ENCODE assay signal across 19 cellular contexts in the genomic region with DNA sequence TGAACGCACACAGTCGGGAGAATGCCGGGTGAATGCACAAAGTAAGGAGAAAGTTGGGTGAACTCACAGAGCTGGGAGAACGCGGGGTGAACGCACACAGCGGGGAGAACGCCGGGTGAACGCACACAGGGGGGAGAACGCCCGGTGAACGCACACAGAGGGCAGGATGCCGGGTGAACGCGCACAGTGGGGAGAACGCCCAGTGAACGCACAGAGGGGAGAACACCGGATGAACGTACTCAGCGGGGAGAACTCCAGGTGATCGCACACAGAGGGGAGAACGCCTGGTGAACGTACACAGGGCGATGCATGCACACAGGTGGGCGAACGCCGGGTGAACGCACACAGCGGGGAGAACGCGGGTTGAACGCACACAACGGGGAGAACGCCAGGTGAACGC. TPM values are rescaled to one million over a fixed set of nuclear protein-coding genes. Genes with fewer than 3 reads are reported as not detected.
DNase-seq lines count a peak whose midpoint lies in the region; ATAC-seq, FAIRE-seq and TF ChIP-seq lines count a peak whose summit lies in the region.
"Had no signal": no experiment of that assay in that cellular context is flagged by ENCODE, and none has a peak within 500 bp of the region (broad histone marks: within the 10 kb centered on the region; RNA-seq: fewer than 3 reads in every experiment).

No MANE protein-coding gene starts in this region.

- H3K9me3 ChIP-seq in Caco-2 = no peaks in the 10 kb centered on the region
- H3K9me3 ChIP-seq in GM12878 (replicated peaks; ENCODE audit: control insufficient read depth, insufficient read depth, low read length) = no peaks in the 10 kb centered on the region; the same call in 1 of the 3 replicates
- H3K9me3 ChIP-seq: A549, HAP-1 had no signal

- H3K4me2 ChIP-seq in GM12878 (ENCODE audit: control insufficient read depth, insufficient read depth) = no peak overlapping the region
- H3K4me2 ChIP-seq: A549 had no signal

- H3K27me3 ChIP-seq in Caco-2 (replicated peaks; ENCODE audit: control insufficient read depth, insufficient read depth, low read length) (no peaks in the 10 kb centered on the region), GM12878 (replicated peaks in 1 of 2; ENCODE audit: control insufficient read depth in 2 of 2, insufficient read depth in 2 of 2, low read length in 1 of 2) (no peaks in the 10 kb centered on the region)

- no peak for TF ChIP-seq RAD21 in GM12878 (IDR thresholded peaks at IDR 0.05; ENCODE audit: insufficient read depth, low read depth, low read length)

- H3K4me3 Mint-ChIP-seq in Caco-2 (ENCODE audit: unreplicated experiment) (no peak overlapping the region), nephron progenitor cell (no peak overlapping the region)
- H3K4me3 Mint-ChIP-seq: CD4-positive, alpha-beta memory T cell; HFFc6 had no signal

- H3K27ac Mint-ChIP-seq in Caco-2 (ENCODE audit: unreplicated experiment) (peak overlapping the region; percentile 38), nephron progenitor cell (peak overlapping the region; percentile 85)
- H3K27ac Mint-ChIP-seq: CD4-positive, alpha-beta memory T cell; HFFc6 had no signal

- H3K27me3 Mint-ChIP-seq in Caco-2 (ENCODE audit: insufficient read depth, unreplicated experiment) = peaks cover 24% of the 10 kb centered on the region
- peaks cover 18% of the 10 kb centered on the region for H3K27me3 Mint-ChIP-seq in nephron progenitor cell (ENCODE audit: low read depth, poor library complexity)
- H3K27me3 Mint-ChIP-seq: CD4-positive, alpha-beta memory T cell had no signal

- intact Hi-C loops in Caco-2 (cut with micrococcal nuclease; ENCODE audit: unreplicated experiment) (no loop called here), GM12878 (cut with micrococcal nuclease; ENCODE audit: unreplicated experiment) (no loop called here)

- CTCF ChIA-PET in Caco-2 (lab: Charles Lee) (no interaction called here), GM12878 (lab: Yijun Ruan, JAX) (no interaction called here)

- no peak for TF ChIP-seq POLR2A in GM12878 (IDR thresholded peaks at IDR 0.05; ENCODE audit: low read depth, low read length)
- TF ChIP-seq POLR2A in GM12892 (IDR thresholded peaks at IDR 0.05; ENCODE audit: low read depth, low read length) = no peak

- TF ChIP-seq EP300 in GM12878 (IDR thresholded peaks at IDR 0.05; ENCODE audit: borderline replicate concordance in 1 of 2, control insufficient read depth in 1 of 2, low read depth in 2 of 2, low read length in 2 of 2) = no peak

- H3K4me1 Mint-ChIP-seq in Caco-2 (ENCODE audit: low read depth, unreplicated experiment) = peaks cover 8% of the 10 kb centered on the region
- peaks cover 28% of the 10 kb centered on the region for H3K4me1 Mint-ChIP-seq in nephron progenitor cell

- ATAC-seq in GM12878 = no peak
- ATAC-seq in esophagus mucosa = peak; percentile 26
- ATAC-seq: A549 had no signal

- DNase-seq in Caco-2 (no peak), GM12878 (ENCODE audit: low read depth, low spot score) (no peak), nephron progenitor cell (no peak), GM12892 (ENCODE audit: insufficient read length) (no peak), ACHN (no peak), NCI-H1694 treated with DMSO at 0.1 percent for 48 hours (lab: John Stamatoyannopoulos, UW) (no peak)
- no peak for DNase-seq in activated CD4-positive, CD25-positive, alpha-beta regulatory T cell (lab: John Stamatoyannopoulos, UW)
- DNase-seq: 8988T; C1 segment of cervical spinal cord; CD4-positive, alpha-beta memory T cell; COR-L47; DMS153; DND-41; GM23248; HFFc6 had no signal

- H3K9ac ChIP-seq in GM12878 (ENCODE audit: control insufficient read depth, insufficient read depth, low read length) = no peak overlapping the region
- H3K9ac ChIP-seq: GM23248 had no signal

- BruUV-seq in Caco-2 (replicated peaks; lab: Mats Ljungman, UMichigan) (no TSS peak), GM12878 (replicated peaks; lab: Mats Ljungman, UMichigan) (no TSS peak)

- no peaks in the 10 kb centered on the region for H3K36me3 Mint-ChIP-seq in Caco-2 (ENCODE audit: insufficient read depth, unreplicated experiment)
- H3K36me3 Mint-ChIP-seq in nephron progenitor cell (ENCODE audit: low read depth) = peaks cover 29% of the 10 kb centered on the region

- H3K27ac ChIP-seq in GM12878 (ENCODE audit: control insufficient read depth, insufficient read depth) = no peak overlapping the region
- H3K27ac ChIP-seq: A549, GM23248 had no signal

- no peaks in the 10 kb centered on the region for H3K36me3 ChIP-seq in Caco-2 (ENCODE audit: control insufficient read depth, insufficient read depth, low read length)
- no peaks in the 10 kb centered on the region; a peak in 1 of 4 replicates for H3K36me3 ChIP-seq in GM12878 (ENCODE audit: control insufficient read depth in 2 of 2, insufficient read depth in 2 of 2, low read length in 1 of 2)
- H3K36me3 ChIP-seq: HAP-1 had no signal

- H3K9me3 Mint-ChIP-seq in Caco-2 (ENCODE audit: unreplicated experiment) = peaks cover 37% of the 10 kb centered on the region
- H3K9me3 Mint-ChIP-seq in nephron progenitor cell = peaks cover 39% of the 10 kb centered on the region

- RAD21 ChIA-PET in GM12878 (lab: Charles Lee; ENCODE audit: unreplicated experiment) = no interaction called here

- POLR2A ChIA-PET in Caco-2 (lab: Charles Lee) (no interaction called here), GM12878 (lab: Charles Lee) (no interaction called here)

- H3K4me3 ChIP-seq in Caco-2 (ENCODE audit: low read depth, low read length) (no peak overlapping the region), GM12878 (no peak overlapping the region)
- H3K4me3 ChIP-seq: A549, GM23248, HAP-1 had no signal

- H3K79me2 ChIP-seq in GM12878 (ENCODE audit: control insufficient read depth, insufficient read depth, low read length) = no peaks in the 10 kb centered on the region

- 94% methylated on average over 33 of the region's 36 CpGs for WGBS in GM12878 (ENCODE audit: insufficient coverage, insufficient replicate concordance, low lambda C conversion rate, missing lambda C conversion rate)

- peaks cover 18% of the 10 kb centered on the region for H3K4me1 ChIP-seq in Caco-2
- no peaks in the 10 kb centered on the region for H3K4me1 ChIP-seq in GM12878 (ENCODE audit: control insufficient read depth, insufficient read depth, low read length)
- H3K4me1 ChIP-seq: A549, HAP-1 had no signal

- TF ChIP-seq CTCF in Caco-2 (IDR thresholded peaks at IDR 0.05; ENCODE audit: insufficient read depth in 1 of 2, low read depth in 1 of 2, low read length in 1 of 2, severe bottlenecking in 1 of 2, unreplicated experiment in 1 of 2) = no peak
- TF ChIP-seq CTCF in GM12878 (IDR thresholded peaks at IDR 0.05 in 2 of 3, conservative IDR thresholded peaks at IDR 0.05 in 1 of 3; ENCODE audit: control insufficient read depth in 2 of 3, extremely low read depth in 1 of 3, insufficient read depth in 1 of 3, low read depth in 3 of 3, low read length in 3 of 3) = no peak
- no peak for TF ChIP-seq CTCF in nephron progenitor cell (IDR thresholded peaks at IDR 0.05)

- H4K20me1 ChIP-seq in GM12878 (ENCODE audit: control insufficient read depth, insufficient read depth) = no peaks in the 10 kb centered on the region

- SMC1A ChIA-PET in GM12878 (lab: Charles Lee; ENCODE audit: uncharacterized antibody, unreplicated experiment) = no interaction called here

- no peak overlapping the region for H2AFZ ChIP-seq in GM12878 (ENCODE audit: control insufficient read depth, low read depth, low read length)
- H2AFZ ChIP-seq: GM23248 had no signal

- FAIRE-seq in GM12878 (lab: Jason Lieb, UNC) (no peak), GM12892 (lab: Jason Lieb, UNC) (no peak)
- FAIRE-seq: A549, G401.6 had no signal

- in situ Hi-C loops in GM12878 (cut with MboI) (no loop called here), ACHN (cut with HindIII; ENCODE audit: low pct_ligation_motif_present, low pct_unique_long_range_greater_than_20kb, low sequenced_read_pairs) (no loop called here)

TF ChIP-seq in GM12878, 131 proteins besides CTCF, POLR2A, EP300 and RAD21 (continues in another document):
- no peak for TF ChIP-seq KDM1A (IDR thresholded peaks at IDR 0.05; ENCODE audit: borderline replicate concordance)

RNA-seq across cellular contexts. Expression of gene RNASET2, which starts 57.4 kb away (rescaled TPM):
- total RNA-seq in Caco-2 (2022) = 45.5 and 59.1 TPM in 2 replicates
- 778 and 864 TPM in 2 replicates for total RNA-seq in GM12878 (2013; cell fraction: nucleolus; rRNA removed)
- 76.4 and 78.7 TPM in 2 replicates for total RNA-seq in GM12878 (2014; rRNA removed)
- total RNA-seq in GM12878 (2014; rRNA removed; fragmentation: Illumina TruSeq; extraction: Trizol) = 40.3 and 41.7 TPM in 2 replicates
- 62.1 and 62.9 TPM in 2 replicates for total RNA-seq in GM12878 (2021)
- polyA plus RNA-seq in GM12878 (2011; ENCODE audit: low read depth) = 161 TPM
- polyA plus RNA-seq in GM12878 (2011; rRNA removed) = 219 and 225 TPM in 2 replicates
- 185 and 191 TPM in 2 replicates for polyA plus RNA-seq in GM12878 (2011; cell fraction: cytosol; rRNA removed)
- 230 and 250 TPM in 2 replicates for polyA plus RNA-seq in GM12878 (2011; cell fraction: nucleus; rRNA removed)
- 229 and 240 TPM in 2 replicates for polyA plus RNA-seq in GM12878 (2012)
- polyA plus RNA-seq in GM12878 (2014; fragmentation: Illumina TruSeq; extraction: Trizol) = 42.6 and 48.4 TPM in 2 replicates
- 10 to 100 TPM in 1 of 2 experiments, 1 to 10 TPM in 1; 5.5 to 17.8 TPM for polyA plus RNA-seq in GM12878 (2014; fragmentation: Nextera tagmentation; extraction: Ambion mirVana)
- 72.0 and 83.6 TPM in 2 replicates for polyA plus RNA-seq in GM12878 (2014; rRNA removed)
- 10 to 100 TPM; 42.7 to 51.9 TPM for polyA plus RNA-seq in GM12878 (2016; fragmentation: Nextera tagmentation; extraction: Ambion mirVana)
- 130 and 135 TPM in 2 replicates for polyA minus RNA-seq in GM12878 (2011; rRNA and poly(A)+ RNA removed)
- 49.0 and 51.5 TPM in 2 replicates for polyA minus RNA-seq in GM12878 (2011; cell fraction: cytosol; rRNA and poly(A)+ RNA removed)
- polyA minus RNA-seq in GM12878 (2011; cell fraction: nucleus; rRNA and poly(A)+ RNA removed) = 54.8 and 76.5 TPM in 2 replicates
- total RNA-seq in esophagus mucosa = 23.6 TPM
- polyA plus RNA-seq in GM12892 (2012; ENCODE audit: missing spikeins) = 158 TPM
